In the genomic region with DNA sequence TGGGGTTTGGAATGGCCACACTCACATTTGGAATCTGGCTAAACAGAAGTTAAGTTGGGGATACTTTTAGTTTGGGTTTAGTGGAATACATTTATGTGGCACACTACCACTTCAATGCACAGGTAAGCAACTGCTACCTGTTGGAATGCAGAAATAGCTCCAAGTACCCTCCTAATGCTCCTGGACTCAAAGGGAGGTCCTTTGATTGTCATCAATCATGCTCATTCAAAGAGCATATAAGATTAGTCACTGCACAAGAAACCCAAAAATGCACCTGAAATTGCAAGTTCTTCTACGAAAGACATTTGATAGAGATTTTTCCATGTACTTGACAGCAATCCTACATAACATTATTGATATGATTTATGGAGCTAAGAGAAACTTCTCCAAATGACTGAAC, we compare ENCODE assay signal across 28 cellular contexts.
"Had no signal": no experiment of that assay in that cellular context is flagged by ENCODE, and none has a peak within 500 bp of the region (broad histone marks: within the 10 kb centered on the region; RNA-seq: fewer than 3 reads in every experiment).

No MANE protein-coding gene starts in this region.

- DNase-seq: colonic mucosa; cortex of kidney; dermis blood vessel endothelial cell; dorsolateral prefrontal cortex; effector CD4-positive, alpha-beta T cell; effector CD8-positive, alpha-beta T cell; effector memory CD4-positive, alpha-beta T cell; effector memory CD8-positive, alpha-beta T cell; endodermal cell; erythroblast; esophagus squamous epithelium; foreskin fibroblast; foreskin keratinocyte; foreskin melanocyte; gastrocnemius medialis; glutamatergic neuron; head of caudate nucleus; heart left ventricle; heart right ventricle had no signal

- H3K27ac ChIP-seq: colonic mucosa, coronary artery, dorsolateral prefrontal cortex, epithelial cell of prostate, esophagus muscularis mucosa, esophagus squamous epithelium, foreskin keratinocyte, gastrocnemius medialis, gastroesophageal sphincter, heart left ventricle, heart right ventricle had no signal

- H3K4me1 ChIP-seq: colonic mucosa, esophagus muscularis mucosa, esophagus squamous epithelium, foreskin keratinocyte, gastrocnemius medialis, gastroesophageal sphincter had no signal

- ATAC-seq: effector memory CD8-positive, alpha-beta T cell; esophagus mucosa; foreskin keratinocyte; gastrocnemius medialis; gastroesophageal sphincter; heart left ventricle; heart right ventricle had no signal

- H3K9me3 ChIP-seq: colonic mucosa had no signal

- H3K4me3 ChIP-seq: colonic mucosa, coronary artery, dorsolateral prefrontal cortex, esophagus muscularis mucosa, esophagus squamous epithelium, gastrocnemius medialis, gastroesophageal sphincter, heart left ventricle, heart right ventricle had no signal

- H3K36me3 ChIP-seq: colonic mucosa, esophagus muscularis mucosa, esophagus squamous epithelium, gastrocnemius medialis, gastroesophageal sphincter, heart left ventricle, heart right ventricle had no signal

- H3K27me3 ChIP-seq: colonic mucosa, esophagus muscularis mucosa, esophagus squamous epithelium, foreskin keratinocyte, gastrocnemius medialis, gastroesophageal sphincter, heart left ventricle, heart right ventricle had no signal

- FAIRE-seq: colon, endometrium, endothelial cell of umbilical vein, frontal cortex had no signal
